ENCODE assay signal across 22 cellular contexts in genomic region chr9:132232522-132232921, GRCh38.
"Had no signal": no experiment of that assay in that cellular context is flagged by ENCODE, and none has a peak within 500 bp of the region (broad histone marks: within the 10 kb centered on the region; RNA-seq: fewer than 3 reads in every experiment).

No MANE protein-coding gene starts in this region.

- H3K4me3 Mint-ChIP-seq: mesothelial cell of epicardium had no signal

- H3K9me3 Mint-ChIP-seq: mesothelial cell of epicardium had no signal

- H3K27me3 ChIP-seq: dorsolateral prefrontal cortex had no signal

- H3K36me3 Mint-ChIP-seq: mesothelial cell of epicardium had no signal

- H3K9me3 ChIP-seq: esophagus squamous epithelium, gastrocnemius medialis, heart right ventricle, left lung, lower lobe of right lung, mucosa of descending colon had no signal

- H3K36me3 ChIP-seq: esophagus squamous epithelium, gastrocnemius medialis, heart right ventricle, left lung, lower lobe of right lung had no signal

- H3K27ac Mint-ChIP-seq: mesothelial cell of epicardium had no signal

- H3K4me3 ChIP-seq: coronary artery, dorsolateral prefrontal cortex, esophagus squamous epithelium, gastrocnemius medialis, heart right ventricle, left lung, lower lobe of right lung, mucosa of descending colon had no signal

- H3K27ac ChIP-seq: coronary artery, dorsolateral prefrontal cortex, epithelial cell of prostate, esophagus squamous epithelium, gastrocnemius medialis, heart right ventricle, left lung, lower lobe of right lung had no signal

- DNase-seq: dermis blood vessel endothelial cell; dorsolateral prefrontal cortex; effector CD4-positive, alpha-beta T cell; effector memory CD4-positive, alpha-beta T cell; erythroblast; esophagus squamous epithelium; foreskin fibroblast; foreskin melanocyte; gastrocnemius medialis; glutamatergic neuron; head of caudate nucleus; heart right ventricle; hippocampal formation; left cardiac atrium; left ventricle myocardium superior; lower lobe of right lung; mesenchymal stem cell had no signal
